In the genomic region with DNA sequence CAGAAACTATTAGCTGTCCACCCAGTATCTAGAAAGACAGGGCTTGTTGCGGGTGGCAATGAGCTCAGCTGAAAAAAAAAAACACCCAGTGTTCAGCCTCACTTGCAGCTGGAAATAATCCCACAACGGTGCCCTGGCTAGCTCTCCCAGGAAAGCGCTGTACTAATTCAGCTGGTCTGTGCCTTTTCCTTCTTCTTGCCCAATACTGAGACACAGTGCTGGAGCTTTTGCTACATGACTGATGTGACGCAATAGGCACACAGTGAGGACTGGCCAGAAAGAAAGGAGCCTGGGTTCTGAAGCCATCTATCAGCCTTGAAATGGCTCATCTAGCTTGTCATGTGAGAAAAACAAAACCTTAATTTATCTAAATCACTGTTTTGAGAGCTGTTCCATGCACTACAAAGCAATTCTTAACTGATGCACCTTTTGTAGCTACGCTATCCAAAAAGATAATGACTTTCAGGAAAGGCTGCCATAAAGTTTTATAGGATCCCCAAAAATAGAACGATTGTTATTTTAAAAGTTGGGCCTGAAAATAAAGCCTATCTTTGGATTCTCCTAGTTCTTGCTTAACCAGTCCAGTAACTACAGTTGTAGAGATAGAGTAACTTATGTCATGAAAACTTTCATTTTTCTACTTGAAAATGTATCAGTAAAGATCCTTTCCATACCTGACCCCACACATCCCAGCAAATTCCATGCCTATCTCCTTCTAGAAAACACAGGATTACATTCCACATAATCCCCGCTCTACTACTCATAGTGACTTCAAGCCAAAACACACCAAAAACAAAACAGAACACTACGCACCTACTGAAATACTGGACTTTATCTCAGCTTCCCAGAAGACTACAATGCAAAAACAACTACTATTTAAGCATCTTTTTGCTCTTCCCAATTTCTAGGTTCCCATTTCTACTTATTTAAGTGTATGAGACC, we compare ENCODE assay signal across 1 cellular context.
A peak's percentile ranks its signal among the peaks of the same experiment; 100 is the strongest.
TF ChIP-seq lines count a peak whose summit lies in the region.

No MANE protein-coding gene starts in this region.

TF ChIP-seq in HepG2, 621 proteins besides CTCF, POLR2A, EP300 and RAD21 (continued from another document and continues in another):
- TF ChIP-seq, protein P1, sequence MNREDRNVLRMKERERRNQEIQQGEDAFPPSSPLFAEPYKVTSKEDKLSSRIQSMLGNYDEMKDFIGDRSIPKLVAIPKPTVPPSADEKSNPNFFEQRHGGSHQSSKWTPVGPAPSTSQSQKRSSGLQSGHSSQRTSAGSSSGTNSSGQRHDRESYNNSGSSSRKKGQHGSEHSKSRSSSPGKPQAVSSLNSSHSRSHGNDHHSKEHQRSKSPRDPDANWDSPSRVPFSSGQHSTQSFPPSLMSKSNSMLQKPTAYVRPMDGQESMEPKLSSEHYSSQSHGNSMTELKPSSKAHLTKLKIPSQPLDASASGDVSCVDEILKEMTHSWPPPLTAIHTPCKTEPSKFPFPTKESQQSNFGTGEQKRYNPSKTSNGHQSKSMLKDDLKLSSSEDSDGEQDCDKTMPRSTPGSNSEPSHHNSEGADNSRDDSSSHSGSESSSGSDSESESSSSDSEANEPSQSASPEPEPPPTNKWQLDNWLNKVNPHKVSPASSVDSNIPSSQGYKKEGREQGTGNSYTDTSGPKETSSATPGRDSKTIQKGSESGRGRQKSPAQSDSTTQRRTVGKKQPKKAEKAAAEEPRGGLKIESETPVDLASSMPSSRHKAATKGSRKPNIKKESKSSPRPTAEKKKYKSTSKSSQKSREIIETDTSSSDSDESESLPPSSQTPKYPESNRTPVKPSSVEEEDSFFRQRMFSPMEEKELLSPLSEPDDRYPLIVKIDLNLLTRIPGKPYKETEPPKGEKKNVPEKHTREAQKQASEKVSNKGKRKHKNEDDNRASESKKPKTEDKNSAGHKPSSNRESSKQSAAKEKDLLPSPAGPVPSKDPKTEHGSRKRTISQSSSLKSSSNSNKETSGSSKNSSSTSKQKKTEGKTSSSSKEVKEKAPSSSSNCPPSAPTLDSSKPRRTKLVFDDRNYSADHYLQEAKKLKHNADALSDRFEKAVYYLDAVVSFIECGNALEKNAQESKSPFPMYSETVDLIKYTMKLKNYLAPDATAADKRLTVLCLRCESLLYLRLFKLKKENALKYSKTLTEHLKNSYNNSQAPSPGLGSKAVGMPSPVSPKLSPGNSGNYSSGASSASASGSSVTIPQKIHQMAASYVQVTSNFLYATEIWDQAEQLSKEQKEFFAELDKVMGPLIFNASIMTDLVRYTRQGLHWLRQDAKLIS (CRISPR knock-in tag; IDR thresholded peaks at IDR 0.05): no peak
- no peak for TF ChIP-seq SALL1 (CRISPR knock-in tag; IDR thresholded peaks at IDR 0.05)
- no peak for TF ChIP-seq SNAPC5 (CRISPR knock-in tag; IDR thresholded peaks at IDR 0.05; ENCODE audit: borderline replicate concordance)
- TF ChIP-seq NFIC (IDR thresholded peaks at IDR 0.05; ENCODE audit: low read length): no peak
- no peak for TF ChIP-seq MXD1 (CRISPR knock-in tag; IDR thresholded peaks at IDR 0.05)
- no peak for TF ChIP-seq SP4 (CRISPR knock-in tag; IDR thresholded peaks at IDR 0.05)
- TF ChIP-seq FOXK1 (CRISPR knock-in tag; IDR thresholded peaks at IDR 0.05; ENCODE audit: borderline replicate concordance, low read depth): peak; percentile 64; the same call in 1 of the 2 replicates
- TF ChIP-seq, protein P2, sequence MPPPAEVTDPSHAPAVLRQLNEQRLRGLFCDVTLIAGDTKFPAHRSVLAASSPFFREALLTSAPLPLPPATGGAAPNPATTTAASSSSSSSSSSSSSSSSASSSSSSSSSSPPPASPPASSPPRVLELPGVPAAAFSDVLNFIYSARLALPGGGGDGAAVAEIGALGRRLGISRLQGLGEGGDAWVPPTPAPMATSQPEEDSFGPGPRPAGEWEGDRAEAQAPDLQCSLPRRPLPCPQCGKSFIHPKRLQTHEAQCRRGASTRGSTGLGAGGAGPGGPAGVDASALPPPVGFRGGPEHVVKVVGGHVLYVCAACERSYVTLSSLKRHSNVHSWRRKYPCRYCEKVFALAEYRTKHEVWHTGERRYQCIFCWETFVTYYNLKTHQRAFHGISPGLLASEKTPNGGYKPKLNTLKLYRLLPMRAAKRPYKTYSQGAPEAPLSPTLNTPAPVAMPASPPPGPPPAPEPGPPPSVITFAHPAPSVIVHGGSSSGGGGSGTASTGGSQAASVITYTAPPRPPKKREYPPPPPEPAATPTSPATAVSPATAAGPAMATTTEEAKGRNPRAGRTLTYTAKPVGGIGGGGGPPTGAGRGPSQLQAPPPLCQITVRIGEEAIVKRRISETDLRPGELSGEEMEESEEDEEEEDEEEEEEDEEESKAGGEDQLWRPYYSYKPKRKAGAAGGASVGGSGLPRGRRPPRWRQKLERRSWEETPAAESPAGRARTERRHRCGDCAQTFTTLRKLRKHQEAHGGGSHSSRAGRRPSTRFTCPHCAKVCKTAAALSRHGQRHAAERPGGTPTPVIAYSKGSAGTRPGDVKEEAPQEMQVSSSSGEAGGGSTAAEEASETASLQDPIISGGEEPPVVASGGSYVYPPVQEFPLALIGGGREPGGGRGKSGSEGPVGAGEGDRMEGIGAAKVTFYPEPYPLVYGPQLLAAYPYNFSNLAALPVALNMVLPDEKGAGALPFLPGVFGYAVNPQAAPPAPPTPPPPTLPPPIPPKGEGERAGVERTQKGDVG (CRISPR knock-in tag; IDR thresholded peaks at IDR 0.05; ENCODE audit: borderline replicate concordance): no peak
- TF ChIP-seq, protein P3, sequence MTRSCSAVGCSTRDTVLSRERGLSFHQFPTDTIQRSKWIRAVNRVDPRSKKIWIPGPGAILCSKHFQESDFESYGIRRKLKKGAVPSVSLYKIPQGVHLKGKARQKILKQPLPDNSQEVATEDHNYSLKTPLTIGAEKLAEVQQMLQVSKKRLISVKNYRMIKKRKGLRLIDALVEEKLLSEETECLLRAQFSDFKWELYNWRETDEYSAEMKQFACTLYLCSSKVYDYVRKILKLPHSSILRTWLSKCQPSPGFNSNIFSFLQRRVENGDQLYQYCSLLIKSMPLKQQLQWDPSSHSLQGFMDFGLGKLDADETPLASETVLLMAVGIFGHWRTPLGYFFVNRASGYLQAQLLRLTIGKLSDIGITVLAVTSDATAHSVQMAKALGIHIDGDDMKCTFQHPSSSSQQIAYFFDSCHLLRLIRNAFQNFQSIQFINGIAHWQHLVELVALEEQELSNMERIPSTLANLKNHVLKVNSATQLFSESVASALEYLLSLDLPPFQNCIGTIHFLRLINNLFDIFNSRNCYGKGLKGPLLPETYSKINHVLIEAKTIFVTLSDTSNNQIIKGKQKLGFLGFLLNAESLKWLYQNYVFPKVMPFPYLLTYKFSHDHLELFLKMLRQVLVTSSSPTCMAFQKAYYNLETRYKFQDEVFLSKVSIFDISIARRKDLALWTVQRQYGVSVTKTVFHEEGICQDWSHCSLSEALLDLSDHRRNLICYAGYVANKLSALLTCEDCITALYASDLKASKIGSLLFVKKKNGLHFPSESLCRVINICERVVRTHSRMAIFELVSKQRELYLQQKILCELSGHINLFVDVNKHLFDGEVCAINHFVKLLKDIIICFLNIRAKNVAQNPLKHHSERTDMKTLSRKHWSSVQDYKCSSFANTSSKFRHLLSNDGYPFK (CRISPR knock-in tag; IDR thresholded peaks at IDR 0.05; ENCODE audit: borderline replicate concordance): no peak
- TF ChIP-seq RARA (CRISPR knock-in tag; IDR thresholded peaks at IDR 0.05): peak; percentile 14; the same call in 1 of the 2 replicates
- no peak for TF ChIP-seq FOXP1 (IDR thresholded peaks at IDR 0.05)
- no peak for TF ChIP-seq FOXP1 (CRISPR knock-in tag; IDR thresholded peaks at IDR 0.05)
- TF ChIP-seq SRY (CRISPR knock-in tag; IDR thresholded peaks at IDR 0.05): no peak
- TF ChIP-seq HNRNPH1 (optimal IDR thresholded peaks at IDR 0.05; ENCODE audit: low read depth, low read length): no peak
- no peak for TF ChIP-seq MATR3 (CRISPR knock-in tag; IDR thresholded peaks at IDR 0.05)
- TF ChIP-seq MTA1 (CRISPR knock-in tag; IDR thresholded peaks at IDR 0.05; ENCODE audit: borderline replicate concordance): no peak
- TF ChIP-seq RARG (CRISPR knock-in tag; IDR thresholded peaks at IDR 0.05; ENCODE audit: low read depth): no peak
- TF ChIP-seq DNMT3B (CRISPR knock-in tag; conservative IDR thresholded peaks at IDR 0.05): no peak
- 0 out of 2 replicates have a peak, but pooled peaks have one; percentile 29 for TF ChIP-seq NCOA2 (CRISPR knock-in tag; IDR thresholded peaks at IDR 0.05)
- TF ChIP-seq ZFP36L2 (CRISPR knock-in tag; IDR thresholded peaks at IDR 0.05): no peak
- TF ChIP-seq ZNF530 (CRISPR knock-in tag; IDR thresholded peaks at IDR 0.05; ENCODE audit: low read depth): no peak
- TF ChIP-seq ATM (IDR thresholded peaks at IDR 0.05; ENCODE audit: borderline replicate concordance): no peak
- TF ChIP-seq STAT6 (CRISPR knock-in tag; IDR thresholded peaks at IDR 0.05; ENCODE audit: borderline replicate concordance): no peak
- TF ChIP-seq NAIF1 (CRISPR knock-in tag; IDR thresholded peaks at IDR 0.05; ENCODE audit: borderline replicate concordance): no peak
- no peak for TF ChIP-seq PTBP1 (IDR thresholded peaks at IDR 0.05; ENCODE audit: low read depth, low read length, poor library complexity, severe bottlenecking)
- TF ChIP-seq KAT8 (CRISPR knock-in tag; IDR thresholded peaks at IDR 0.05): peak; percentile 43; the same call in 1 of the 2 replicates
- TF ChIP-seq ZNF331 (CRISPR knock-in tag; IDR thresholded peaks at IDR 0.05): peak; percentile 71; the same call in 1 of the 2 replicates
- TF ChIP-seq PITX1 (CRISPR knock-in tag; IDR thresholded peaks at IDR 0.05): peak; percentile 27; the same call in 1 of the 2 replicates
- no peak for TF ChIP-seq HHEX (CRISPR knock-in tag; IDR thresholded peaks at IDR 0.05)
- no peak for TF ChIP-seq ZNF484 (CRISPR knock-in tag; IDR thresholded peaks at IDR 0.05; ENCODE audit: borderline replicate concordance, low read depth)
- peak; percentile 65 for TF ChIP-seq BCL6 (CRISPR knock-in tag; IDR thresholded peaks at IDR 0.05)
- TF ChIP-seq GPN1 (CRISPR knock-in tag; IDR thresholded peaks at IDR 0.05; ENCODE audit: borderline replicate concordance): no peak
- TF ChIP-seq TBP (CRISPR knock-in tag; IDR thresholded peaks at IDR 0.05): no peak
- TF ChIP-seq SMAD3 (CRISPR knock-in tag; IDR thresholded peaks at IDR 0.05): peak; percentile 38; the same call in 1 of the 2 replicates
- TF ChIP-seq, protein P4, sequence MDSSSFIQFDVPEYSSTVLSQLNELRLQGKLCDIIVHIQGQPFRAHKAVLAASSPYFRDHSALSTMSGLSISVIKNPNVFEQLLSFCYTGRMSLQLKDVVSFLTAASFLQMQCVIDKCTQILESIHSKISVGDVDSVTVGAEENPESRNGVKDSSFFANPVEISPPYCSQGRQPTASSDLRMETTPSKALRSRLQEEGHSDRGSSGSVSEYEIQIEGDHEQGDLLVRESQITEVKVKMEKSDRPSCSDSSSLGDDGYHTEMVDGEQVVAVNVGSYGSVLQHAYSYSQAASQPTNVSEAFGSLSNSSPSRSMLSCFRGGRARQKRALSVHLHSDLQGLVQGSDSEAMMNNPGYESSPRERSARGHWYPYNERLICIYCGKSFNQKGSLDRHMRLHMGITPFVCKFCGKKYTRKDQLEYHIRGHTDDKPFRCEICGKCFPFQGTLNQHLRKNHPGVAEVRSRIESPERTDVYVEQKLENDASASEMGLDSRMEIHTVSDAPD (CRISPR knock-in tag; IDR thresholded peaks at IDR 0.05): no peak
- no peak for TF ChIP-seq ZNF180 (CRISPR knock-in tag; IDR thresholded peaks at IDR 0.05; ENCODE audit: borderline replicate concordance, low read depth)
- TF ChIP-seq, protein P5, sequence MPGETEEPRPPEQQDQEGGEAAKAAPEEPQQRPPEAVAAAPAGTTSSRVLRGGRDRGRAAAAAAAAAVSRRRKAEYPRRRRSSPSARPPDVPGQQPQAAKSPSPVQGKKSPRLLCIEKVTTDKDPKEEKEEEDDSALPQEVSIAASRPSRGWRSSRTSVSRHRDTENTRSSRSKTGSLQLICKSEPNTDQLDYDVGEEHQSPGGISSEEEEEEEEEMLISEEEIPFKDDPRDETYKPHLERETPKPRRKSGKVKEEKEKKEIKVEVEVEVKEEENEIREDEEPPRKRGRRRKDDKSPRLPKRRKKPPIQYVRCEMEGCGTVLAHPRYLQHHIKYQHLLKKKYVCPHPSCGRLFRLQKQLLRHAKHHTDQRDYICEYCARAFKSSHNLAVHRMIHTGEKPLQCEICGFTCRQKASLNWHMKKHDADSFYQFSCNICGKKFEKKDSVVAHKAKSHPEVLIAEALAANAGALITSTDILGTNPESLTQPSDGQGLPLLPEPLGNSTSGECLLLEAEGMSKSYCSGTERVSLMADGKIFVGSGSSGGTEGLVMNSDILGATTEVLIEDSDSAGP (CRISPR knock-in tag; IDR thresholded peaks at IDR 0.05; ENCODE audit: borderline replicate concordance): no peak
- TF ChIP-seq, protein P6, sequence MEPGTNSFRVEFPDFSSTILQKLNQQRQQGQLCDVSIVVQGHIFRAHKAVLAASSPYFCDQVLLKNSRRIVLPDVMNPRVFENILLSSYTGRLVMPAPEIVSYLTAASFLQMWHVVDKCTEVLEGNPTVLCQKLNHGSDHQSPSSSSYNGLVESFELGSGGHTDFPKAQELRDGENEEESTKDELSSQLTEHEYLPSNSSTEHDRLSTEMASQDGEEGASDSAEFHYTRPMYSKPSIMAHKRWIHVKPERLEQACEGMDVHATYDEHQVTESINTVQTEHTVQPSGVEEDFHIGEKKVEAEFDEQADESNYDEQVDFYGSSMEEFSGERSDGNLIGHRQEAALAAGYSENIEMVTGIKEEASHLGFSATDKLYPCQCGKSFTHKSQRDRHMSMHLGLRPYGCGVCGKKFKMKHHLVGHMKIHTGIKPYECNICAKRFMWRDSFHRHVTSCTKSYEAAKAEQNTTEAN (CRISPR knock-in tag; conservative IDR thresholded peaks at IDR 0.05): no peak
